Comparison of ENCODE assay signal across 17 cellular contexts in the genomic region with DNA sequence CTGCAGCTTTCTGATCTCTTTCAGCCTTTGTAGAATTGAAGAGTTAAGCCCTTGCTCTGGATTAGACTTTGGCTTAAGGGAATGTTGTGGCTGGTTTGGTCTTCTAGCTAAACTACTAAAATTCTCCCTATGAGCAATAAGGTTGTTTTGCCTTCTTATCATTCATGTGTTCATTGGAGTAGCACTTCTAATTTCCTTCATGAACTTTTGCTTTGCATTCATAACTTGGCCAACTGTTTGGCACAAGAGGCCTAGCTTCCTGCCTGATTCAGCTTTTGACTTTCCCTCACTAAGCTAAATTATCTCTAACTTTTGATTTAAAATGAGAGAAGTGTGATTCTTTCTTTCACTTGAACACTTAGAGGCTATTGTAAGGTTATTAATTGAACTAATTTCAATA.
DNase-seq lines count a peak whose midpoint lies in the region; ATAC-seq, FAIRE-seq and TF ChIP-seq lines count a peak whose summit lies in the region.
"Had no signal": no experiment of that assay in that cellular context is flagged by ENCODE, and none has a peak within 500 bp of the region (broad histone marks: within the 10 kb centered on the region; RNA-seq: fewer than 3 reads in every experiment).

No MANE protein-coding gene starts in this region.

- H3K36me3 ChIP-seq in hepatocyte (replicated peaks; ENCODE audit: insufficient read depth, low read depth): no peaks in the 10 kb centered on the region
- H3K36me3 ChIP-seq: BLaER1, HAP-1 had no signal

- no peaks in the 10 kb centered on the region for H3K79me2 ChIP-seq in hepatocyte

- no peaks in the 10 kb centered on the region for H3K27me3 ChIP-seq in hepatocyte
- H3K27me3 ChIP-seq: BLaER1 had no signal

- H3K9me3 ChIP-seq in hepatocyte (ENCODE audit: low read depth): no peaks in the 10 kb centered on the region
- H3K9me3 ChIP-seq: BLaER1, HAP-1 had no signal

- no peak for TF ChIP-seq CTCF in hepatocyte (IDR thresholded peaks at IDR 0.05; ENCODE audit: poor library complexity)

- peaks cover 13% of the 10 kb centered on the region for H3K4me1 ChIP-seq in hepatocyte (ENCODE audit: insufficient read depth)

- no peaks in the 10 kb centered on the region for H3K9me2 ChIP-seq in hepatocyte (replicated peaks; ENCODE audit: insufficient read depth)

- intact Hi-C loops in posterior cingulate gyrus (cut with DNase I): no loop called here

- no peak overlapping the region for H3K27ac ChIP-seq in hepatocyte
- H3K27ac ChIP-seq: BLaER1, HL-60 had no signal

- no peak overlapping the region for H3K4me3 ChIP-seq in hepatocyte
- H3K4me3 ChIP-seq: BLaER1, HAP-1 had no signal

- FAIRE-seq in GM18507 (lab: Jason Lieb, UNC) (peak; percentile 51), HTR-8/SVneo (lab: Jason Lieb, UNC) (peak; percentile 46)
- FAIRE-seq: H1 had no signal

- DNase-seq in GM18507 (ENCODE audit: extremely low spot score, insufficient read length, low read depth) (no peak), HTR-8/SVneo (ENCODE audit: insufficient read length, low spot score) (no peak), dermis blood vessel endothelial cell (peak; percentile 43), pulmonary artery endothelial cell (ENCODE audit: low read depth, low spot score) (peak; percentile 17), posterior cingulate gyrus (no peak), hepatocyte (ENCODE audit: low spot score) (no peak), NCI-H82 (lab: John Stamatoyannopoulos, UW) (no peak)
- DNase-seq: 8988T; CD4-positive, alpha-beta memory T cell; DMS79 treated with DMSO at 0.1 percent for 48 hours; GF-D8; IMR-90 had no signal

- no peak overlapping the region for H2AFZ ChIP-seq in hepatocyte

- H4K20me1 ChIP-seq in hepatocyte (ENCODE audit: insufficient read depth, poor library complexity, severe bottlenecking): no peaks in the 10 kb centered on the region
- H4K20me1 ChIP-seq: BLaER1 had no signal

- ATAC-seq in HG02885 (IDR thresholded peaks at IDR 0.05; ENCODE audit: poor library complexity, unreplicated experiment): no peak

- no peak overlapping the region for H3K4me2 ChIP-seq in hepatocyte
- H3K4me2 ChIP-seq: BLaER1 had no signal

Comparison
In these comparisons a context has a peak if more than half of its experiments do, and no peak if none do; other contexts are left out.
1. DNase-seq: peak in dermis blood vessel endothelial cell (single experiment) and pulmonary artery endothelial cell (single experiment); none in GM18507 (single experiment), HTR-8/SVneo (single experiment), posterior cingulate gyrus (0 of 10), hepatocyte (single experiment) and NCI-H82 (single experiment).